Comparison of ENCODE assay signal across 9 cellular contexts in genomic region chr2:235666240-235666781, GRCh38.
DNase-seq lines count a peak whose midpoint lies in the region; FAIRE-seq and TF ChIP-seq lines count a peak whose summit lies in the region.
"Had no signal": no experiment of that assay in that cellular context is flagged by ENCODE, and none has a peak within 500 bp of the region (broad histone marks: within the 10 kb centered on the region; RNA-seq: fewer than 3 reads in every experiment).

No MANE protein-coding gene starts in this region.

- no peaks in the 10 kb centered on the region for H3K36me3 Mint-ChIP-seq in HFFc6 (ENCODE audit: low read depth)
- peaks cover 4% of the 10 kb centered on the region for H3K36me3 Mint-ChIP-seq in endothelial cell (ENCODE audit: low read depth, unreplicated experiment)
- H3K36me3 Mint-ChIP-seq: activated naive CD8-positive, alpha-beta T cell treated with anti-CD3 and anti-CD28 coated beads, Interleukin-2, amount 10 ng/mL, durations not matched to agents 7 days and 5 days had no signal

- H3K27ac ChIP-seq in A673 (ENCODE audit: low read depth, low read length, poor library complexity, severe bottlenecking) (peak overlapping the region; percentile 37), PC-9 (no peak overlapping the region)

- no peak overlapping the region for H2AFZ ChIP-seq in PC-9

- H3K27me3 Mint-ChIP-seq in HFFc6 (ENCODE audit: insufficient read depth) (peaks cover 6% of the 10 kb centered on the region), endothelial cell (ENCODE audit: unreplicated experiment) (peaks cover 6% of the 10 kb centered on the region)

- no peaks in the 10 kb centered on the region for H3K9me3 ChIP-seq in A673 (ENCODE audit: low read depth, low read length, poor library complexity, severe bottlenecking)
- no peaks in the 10 kb centered on the region for H3K9me3 ChIP-seq in PC-9 (ENCODE audit: insufficient read depth, low read depth)

- peak overlapping the region; percentile 68 for H3K4me3 Mint-ChIP-seq in HFFc6
- H3K4me3 Mint-ChIP-seq in endothelial cell (ENCODE audit: unreplicated experiment): peak overlapping the region; percentile 44
- H3K4me3 Mint-ChIP-seq: activated naive CD8-positive, alpha-beta T cell treated with anti-CD3 and anti-CD28 coated beads, Interleukin-2, amount 10 ng/mL, durations not matched to agents 7 days and 5 days had no signal

- H3K9me3 Mint-ChIP-seq in HFFc6 (no peaks in the 10 kb centered on the region), endothelial cell (ENCODE audit: unreplicated experiment) (no peaks in the 10 kb centered on the region)
- H3K9me3 Mint-ChIP-seq: activated naive CD8-positive, alpha-beta T cell treated with anti-CD3 and anti-CD28 coated beads, Interleukin-2, amount 10 ng/mL, durations not matched to agents 7 days and 5 days had no signal

- BruUV-seq in A673 (replicated peaks; lab: Mats Ljungman, UMichigan) (no TSS peak), PC-9 (replicated peaks; lab: Mats Ljungman, UMichigan) (no TSS peak)

- POLR2A ChIA-PET in A673 (lab: Charles Lee; ENCODE audit: low non-redundant PET) (no interaction called here), PC-9 (lab: Charles Lee; ENCODE audit: unreplicated experiment) (no interaction called here)

- peak; percentile 88 for DNase-seq in A673 (ENCODE audit: low spot score)
- DNase-seq in HFFc6: peak; percentile 74
- DNase-seq in PC-9: peak; percentile 52 to 62
- DNase-seq in endothelial cell (ENCODE audit: low spot score): peak; percentile 52
- DNase-seq in lung microvascular endothelial cell (ENCODE audit: low read depth in 2 of 2): peak; percentile 88 to 89
- DNase-seq in urothelium cell line (ENCODE audit: low spot score): peak; percentile 55
- DNase-seq in OCI-M2 (lab: John Stamatoyannopoulos, UW; ENCODE audit: unreplicated experiment): no peak
- DNase-seq in activated CD4-positive, CD25-positive, alpha-beta regulatory T cell (lab: John Stamatoyannopoulos, UW): no peak
- DNase-seq: activated naive CD8-positive, alpha-beta T cell treated with anti-CD3 and anti-CD28 coated beads, Interleukin-2, amount 10 ng/mL, durations not matched to agents 7 days and 5 days had no signal

- peak overlapping the region; percentile 43 for H3K4me2 ChIP-seq in PC-9

- H3K4me3 ChIP-seq in A673 (ENCODE audit: low read depth, low read length, poor library complexity, severe bottlenecking) (peak overlapping the region; percentile 27), PC-9 (no peak overlapping the region; the same call in 1 of the 2 replicates)

- H3K9me2 ChIP-seq in PC-9 (ENCODE audit: insufficient read depth): no peaks in the 10 kb centered on the region

- H3K36me3 ChIP-seq in A673 (ENCODE audit: insufficient read depth, low read length, poor library complexity, severe bottlenecking) (no peaks in the 10 kb centered on the region), PC-9 (ENCODE audit: low read depth) (no peaks in the 10 kb centered on the region)

- intact Hi-C loops in A673 (cut with micrococcal nuclease; ENCODE audit: unreplicated experiment): no loop called here
- intact Hi-C loops in PC-9 (cut with micrococcal nuclease; ENCODE audit: unreplicated experiment): loop anchor here (2.0 kb wide), 1 partner anchor 80 kb away; no protein-coding TSS in a partner anchor

- H3K4me1 ChIP-seq in A673 (ENCODE audit: insufficient read depth, low read length, poor library complexity, severe bottlenecking) (peaks cover 16% of the 10 kb centered on the region), PC-9 (replicated peaks; ENCODE audit: insufficient read depth) (peaks cover 23% of the 10 kb centered on the region)

- H3K27me3 ChIP-seq in A673 (replicated peaks; ENCODE audit: insufficient read depth, low read depth, low read length, poor library complexity): peaks cover 4% of the 10 kb centered on the region
- no peaks in the 10 kb centered on the region for H3K27me3 ChIP-seq in PC-9 (ENCODE audit: insufficient read depth, low read depth)

- no peak for FAIRE-seq in urothelium cell line (lab: Jason Lieb, UNC)

- H3F3A ChIP-seq in PC-9 (ENCODE audit: insufficient read depth, low read depth): peaks cover 25% of the 10 kb centered on the region; the same call in 1 of the 2 replicates

- H4K20me1 ChIP-seq in PC-9 (ENCODE audit: insufficient read depth): peaks cover 66% of the 10 kb centered on the region

- peak overlapping the region; percentile 68 for H3K27ac Mint-ChIP-seq in HFFc6
- no peak overlapping the region for H3K27ac Mint-ChIP-seq in endothelial cell (ENCODE audit: unreplicated experiment)
- H3K27ac Mint-ChIP-seq: activated naive CD8-positive, alpha-beta T cell treated with anti-CD3 and anti-CD28 coated beads, Interleukin-2, amount 10 ng/mL, durations not matched to agents 7 days and 5 days had no signal

- CTCF ChIA-PET in A673 (lab: Charles Lee) (no interaction called here), PC-9 (lab: Charles Lee) (no interaction called here)

- TF ChIP-seq CTCF in A673 (conservative IDR thresholded peaks at IDR 0.05; ENCODE audit: low read depth, low read length) (no peak), HFFc6 (IDR thresholded peaks at IDR 0.05) (no peak), PC-9 (conservative IDR thresholded peaks at IDR 0.05) (no peak), endothelial cell (IDR thresholded peaks at IDR 0.05; ENCODE audit: unreplicated experiment) (no peak)

- H3K4me1 Mint-ChIP-seq in HFFc6 (ENCODE audit: low read depth) (peaks cover 21% of the 10 kb centered on the region), endothelial cell (ENCODE audit: unreplicated experiment) (peaks cover 39% of the 10 kb centered on the region)
- H3K4me1 Mint-ChIP-seq: activated naive CD8-positive, alpha-beta T cell treated with anti-CD3 and anti-CD28 coated beads, Interleukin-2, amount 10 ng/mL, durations not matched to agents 7 days and 5 days had no signal

- H3K79me2 ChIP-seq in PC-9 (ENCODE audit: low read depth): peaks cover 84% of the 10 kb centered on the region

Comparison
In these comparisons a context has a peak if more than half of its experiments do, and no peak if none do; other contexts are left out.
1. DNase-seq: peak in A673 (single experiment), HFFc6 (single experiment), PC-9 (2 of 2), endothelial cell (single experiment), lung microvascular endothelial cell (2 of 2) and urothelium cell line (single experiment); none in OCI-M2 (single experiment) and activated CD4-positive, CD25-positive, alpha-beta regulatory T cell (0 of 4).